16 cellular contexts compared by ENCODE assay signal in the genomic region with DNA sequence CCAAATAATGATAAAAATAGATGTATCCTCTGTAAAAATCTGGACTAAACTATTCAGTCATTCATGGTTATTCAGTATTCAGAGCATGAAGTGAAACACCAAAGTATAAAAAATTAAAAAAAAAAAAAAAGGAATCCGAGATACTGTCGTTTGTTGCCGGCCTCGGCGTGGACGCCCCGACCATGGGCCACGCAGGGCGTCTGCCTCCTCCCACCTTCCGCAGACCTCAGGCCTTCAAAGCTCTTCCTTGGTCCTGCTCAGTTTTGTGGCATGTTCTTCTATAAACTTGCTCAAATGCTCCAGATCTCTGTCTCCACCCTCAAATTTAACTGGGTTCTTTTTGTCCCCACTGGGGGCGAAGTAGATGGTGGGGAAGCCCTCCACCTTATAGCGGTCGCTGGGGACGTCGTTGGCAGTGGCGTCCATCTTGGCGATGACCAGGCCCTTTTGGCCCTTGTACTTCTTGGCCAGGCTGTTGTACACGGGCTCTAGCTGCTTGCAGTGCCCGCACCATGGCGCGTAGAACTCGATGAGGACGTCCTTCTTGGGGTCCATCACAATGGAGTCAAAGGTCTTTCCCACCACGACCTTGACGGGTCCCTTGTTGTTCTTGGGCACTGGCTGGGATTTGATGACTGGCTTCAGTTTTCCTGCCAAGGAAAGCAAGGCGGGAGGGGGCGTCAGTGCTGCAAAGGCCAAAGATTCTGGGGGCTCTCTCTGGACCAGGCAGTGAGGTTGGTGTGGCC. TPM values are rescaled to one million over a fixed set of nuclear protein-coding genes. Genes with fewer than 3 reads are reported as not detected.
DNase-seq lines count a peak whose midpoint lies in the region; ATAC-seq and TF ChIP-seq lines count a peak whose summit lies in the region.
"Had no signal": no experiment of that assay in that cellular context is flagged by ENCODE, and none has a peak within 500 bp of the region (broad histone marks: within the 10 kb centered on the region; RNA-seq: fewer than 3 reads in every experiment).

No MANE protein-coding gene starts in this region.

- intact Hi-C loops in Calu3 (cut with micrococcal nuclease; ENCODE audit: unreplicated experiment), result no loop called here

- H3K36me3 ChIP-seq in WERI-Rb-1, result peaks cover 65% of the 10 kb centered on the region

- POLR2A ChIA-PET in WTC11 (lab: Charles Lee), result no interaction called here

- H3K4me1 Mint-ChIP-seq in activated T-cell treated with anti-CD3 and anti-CD28 coated beads, Interleukin-2, amount 50 U/mL, for 24 hours (ENCODE audit: low read depth), result peaks cover 11% of the 10 kb centered on the region
- peaks cover 8% of the 10 kb centered on the region for H3K4me1 Mint-ChIP-seq in Calu3 (ENCODE audit: low read depth, unreplicated experiment)
- no peaks in the 10 kb centered on the region for H3K4me1 Mint-ChIP-seq in WTC11
- no peaks in the 10 kb centered on the region for H3K4me1 Mint-ChIP-seq in neural crest cell

- no peaks in the 10 kb centered on the region for H3K9me3 ChIP-seq in WERI-Rb-1 (ENCODE audit: severe bottlenecking)
- H3K9me3 ChIP-seq: BLaER1 treated with 17β-estradiol and CSF1 and Interleukin-3, amounts not matched to agents 10 nM and 100 nM; HAP-1 had no signal

- H3K4me3 ChIP-seq in WERI-Rb-1 (ENCODE audit: low read depth, low read length), result no peak overlapping the region
- H3K4me3 ChIP-seq: BLaER1 treated with 17β-estradiol and CSF1 and Interleukin-3, amounts not matched to agents 10 nM and 100 nM; HAP-1 had no signal

- CTCF ChIA-PET in Calu3 (lab: Charles Lee) (no interaction called here), WTC11 (lab: Charles Lee) (no interaction called here)

- H3K4me3 Mint-ChIP-seq in activated T-cell treated with anti-CD3 and anti-CD28 coated beads, Interleukin-2, amount 50 U/mL, for 24 hours, result no peak overlapping the region
- H3K4me3 Mint-ChIP-seq in Calu3 (ENCODE audit: low read depth, unreplicated experiment) (no peak overlapping the region), WTC11 (no peak overlapping the region), neural crest cell (peak overlapping the region; percentile 51)
- H3K4me3 Mint-ChIP-seq: IgD-negative memory B cell had no signal

- ATAC-seq in WTC11 (no peak), GM21423 (IDR thresholded peaks at IDR 0.05; ENCODE audit: unreplicated experiment) (no peak)

- H3K9me3 Mint-ChIP-seq in activated T-cell treated with anti-CD3 and anti-CD28 coated beads, Interleukin-2, amount 50 U/mL, for 24 hours, result no peaks in the 10 kb centered on the region
- H3K9me3 Mint-ChIP-seq in Calu3 (ENCODE audit: low read depth, unreplicated experiment), result no peaks in the 10 kb centered on the region
- no peaks in the 10 kb centered on the region for H3K9me3 Mint-ChIP-seq in WTC11
- no peaks in the 10 kb centered on the region for H3K9me3 Mint-ChIP-seq in neural crest cell
- H3K9me3 Mint-ChIP-seq: CD8-positive, alpha-beta memory T cell; IgD-negative memory B cell had no signal

- TF ChIP-seq CTCF in Calu3 (IDR thresholded peaks at IDR 0.05; ENCODE audit: unreplicated experiment) (no peak), WTC11 (IDR thresholded peaks at IDR 0.05) (no peak), neural crest cell (conservative IDR thresholded peaks at IDR 0.05) (no peak), WERI-Rb-1 (IDR thresholded peaks at IDR 0.05; ENCODE audit: low read depth, low read length) (no peak)

- TSS peak; percentile 93 for BruUV-seq in Calu3 (replicated peaks; lab: Mats Ljungman, UMichigan)

- DNase-seq in activated T-cell treated with anti-CD3 and anti-CD28 coated beads, Interleukin-2, amount 50 U/mL, for 24 hours, result no peak
- no peak for DNase-seq in activated T-cell treated with anti-CD3 and anti-CD28 coated beads for 4 hours
- no peak for DNase-seq in Calu3
- DNase-seq in WTC11 (ENCODE audit: low spot score), result no peak
- no peak for DNase-seq in neural crest cell (ENCODE audit: low read depth, low spot score)
- no peak for DNase-seq in RPMI8226
- no peak for DNase-seq in WERI-Rb-1
- DNase-seq: CD8-positive, alpha-beta memory T cell; GF-D8; NCI-H187; NCI-H69; OCI-M1 had no signal

- H3K27me3 ChIP-seq in WERI-Rb-1 (ENCODE audit: insufficient read depth, low read depth, severe bottlenecking), result no peaks in the 10 kb centered on the region
- H3K27me3 ChIP-seq: BLaER1 treated with 17β-estradiol and CSF1 and Interleukin-3, amounts not matched to agents 10 nM and 100 nM had no signal

- peak overlapping the region; percentile 35 for H3K27ac Mint-ChIP-seq in activated T-cell treated with anti-CD3 and anti-CD28 coated beads, Interleukin-2, amount 50 U/mL, for 24 hours
- H3K27ac Mint-ChIP-seq in Calu3 (ENCODE audit: unreplicated experiment), result peak overlapping the region; percentile 28
- peak overlapping the region; percentile 36; the same call in 1 of the 2 replicates for H3K27ac Mint-ChIP-seq in WTC11
- H3K27ac Mint-ChIP-seq in neural crest cell (ENCODE audit: unreplicated experiment), result no peak overlapping the region
- H3K27ac Mint-ChIP-seq: IgD-negative memory B cell had no signal

- no peak overlapping the region for H3K27ac ChIP-seq in WERI-Rb-1
- H3K27ac ChIP-seq: BLaER1 treated with 17β-estradiol and CSF1 and Interleukin-3, amounts not matched to agents 10 nM and 100 nM had no signal

- H3K36me3 Mint-ChIP-seq in activated T-cell treated with anti-CD3 and anti-CD28 coated beads, Interleukin-2, amount 50 U/mL, for 24 hours (ENCODE audit: low read depth), result peaks cover 85% of the 10 kb centered on the region
- H3K36me3 Mint-ChIP-seq in Calu3 (ENCODE audit: insufficient read depth, unreplicated experiment), result peaks cover 74% of the 10 kb centered on the region
- H3K36me3 Mint-ChIP-seq in WTC11, result peaks cover 62% of the 10 kb centered on the region
- H3K36me3 Mint-ChIP-seq in neural crest cell (ENCODE audit: low read depth), result peaks cover 18% of the 10 kb centered on the region
- H3K36me3 Mint-ChIP-seq: IgD-negative memory B cell had no signal

- H3K27me3 Mint-ChIP-seq in activated T-cell treated with anti-CD3 and anti-CD28 coated beads, Interleukin-2, amount 50 U/mL, for 24 hours, result no peaks in the 10 kb centered on the region
- H3K27me3 Mint-ChIP-seq in Calu3 (ENCODE audit: unreplicated experiment) (no peaks in the 10 kb centered on the region), WTC11 (ENCODE audit: low read depth) (no peaks in the 10 kb centered on the region), neural crest cell (ENCODE audit: low read depth) (no peaks in the 10 kb centered on the region)
- H3K27me3 Mint-ChIP-seq: CD8-positive, alpha-beta memory T cell; IgD-negative memory B cell had no signal

TF ChIP-seq in WTC11, 78 proteins besides CTCF, POLR2A, EP300 and RAD21 (continues in another document):
- TF ChIP-seq TEAD1 (CRISPR knock-in tag; IDR thresholded peaks at IDR 0.05) (no peak), ETV6 (CRISPR knock-in tag; IDR thresholded peaks at IDR 0.05) (no peak), ZNF671 (CRISPR knock-in tag; IDR thresholded peaks at IDR 0.05) (no peak), FOXP1 (CRISPR knock-in tag; IDR thresholded peaks at IDR 0.05; ENCODE audit: borderline replicate concordance) (no peak), ZNF396 (CRISPR knock-in tag; IDR thresholded peaks at IDR 0.05; ENCODE audit: borderline replicate concordance) (no peak), IRF2 (CRISPR knock-in tag; IDR thresholded peaks at IDR 0.05; ENCODE audit: borderline replicate concordance, low read depth) (no peak), TCF7 (CRISPR knock-in tag; IDR thresholded peaks at IDR 0.05; ENCODE audit: low read depth) (no peak), ESRRA (CRISPR knock-in tag; IDR thresholded peaks at IDR 0.05; ENCODE audit: borderline replicate concordance) (no peak), MYBL2 (CRISPR knock-in tag; IDR thresholded peaks at IDR 0.05) (no peak), JUN (CRISPR knock-in tag; IDR thresholded peaks at IDR 0.05) (no peak), CREM (CRISPR knock-in tag; IDR thresholded peaks at IDR 0.05) (no peak), GRHL2 (CRISPR knock-in tag; IDR thresholded peaks at IDR 0.05; ENCODE audit: insufficient replicate concordance, severe bottlenecking) (no peak), IRF1 (CRISPR knock-in tag; IDR thresholded peaks at IDR 0.05) (no peak), ZBTB21 (CRISPR knock-in tag; IDR thresholded peaks at IDR 0.05; ENCODE audit: borderline replicate concordance) (no peak)
- TF ChIP-seq, protein P1, sequence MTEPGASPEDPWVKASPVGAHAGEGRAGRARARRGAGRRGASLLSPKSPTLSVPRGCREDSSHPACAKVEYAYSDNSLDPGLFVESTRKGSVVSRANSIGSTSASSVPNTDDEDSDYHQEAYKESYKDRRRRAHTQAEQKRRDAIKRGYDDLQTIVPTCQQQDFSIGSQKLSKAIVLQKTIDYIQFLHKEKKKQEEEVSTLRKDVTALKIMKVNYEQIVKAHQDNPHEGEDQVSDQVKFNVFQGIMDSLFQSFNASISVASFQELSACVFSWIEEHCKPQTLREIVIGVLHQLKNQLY (CRISPR knock-in tag; IDR thresholded peaks at IDR 0.05), result no peak
- TF ChIP-seq, protein P2, sequence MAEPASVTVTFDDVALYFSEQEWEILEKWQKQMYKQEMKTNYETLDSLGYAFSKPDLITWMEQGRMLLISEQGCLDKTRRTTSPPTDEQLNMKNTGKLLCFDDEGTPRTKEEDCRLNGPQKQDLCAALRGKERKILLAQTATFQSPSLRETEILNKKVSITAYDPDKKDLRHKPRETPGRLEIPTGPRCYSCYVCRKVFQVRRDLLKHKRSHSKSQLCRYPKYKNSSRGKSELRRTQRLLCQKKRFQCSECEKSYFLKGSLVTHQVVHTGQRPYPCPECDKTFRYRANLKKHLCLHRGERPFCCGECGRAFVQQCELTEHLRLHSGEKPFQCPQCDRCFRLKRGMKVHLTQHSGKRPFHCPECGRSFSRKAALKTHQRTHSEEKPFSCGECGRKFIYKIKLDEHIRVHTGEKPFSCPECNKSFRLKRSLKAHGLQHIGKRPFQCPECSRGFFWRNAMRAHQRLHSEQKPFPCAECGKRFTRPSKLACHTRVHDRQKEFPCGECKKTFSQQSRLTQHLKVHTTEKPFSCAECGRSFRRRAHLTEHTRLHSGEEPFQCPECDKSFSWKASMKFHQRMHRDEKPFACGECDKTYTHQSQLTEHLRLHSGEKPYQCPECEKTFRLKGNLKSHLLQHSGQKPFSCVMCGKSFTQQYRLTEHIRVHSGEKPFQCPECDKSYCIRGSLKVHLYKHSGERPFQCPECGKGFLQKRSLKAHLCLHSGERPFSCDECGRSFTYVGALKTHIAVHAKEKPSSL (CRISPR knock-in tag; conservative IDR thresholded peaks at IDR 0.05), result no peak

RNA-seq across cellular contexts. Expression of gene PDIA4, which starts 24.6 kb away (rescaled TPM):
- 332 and 351 TPM in 2 replicates for total RNA-seq in Calu3 (2022)
- total RNA-seq in WTC11 (2021), result 286 to 341 TPM (median 289 TPM) in 3 replicates
- total RNA-seq in neural crest cell, result 151 and 154 TPM in 2 replicates
